32 cellular contexts compared by ENCODE assay signal in genomic region chr9:127273350-127273749, GRCh38.
"Had no signal": no experiment of that assay in that cellular context is flagged by ENCODE, and none has a peak within 500 bp of the region (broad histone marks: within the 10 kb centered on the region; RNA-seq: fewer than 3 reads in every experiment).

No MANE protein-coding gene starts in this region.

- DNase-seq: activated B cell treated with CpG ODN at 0.5 μM for 24 hours; activated CD4-positive, alpha-beta T cell treated with anti-CD3 and anti-CD28 coated beads for 48 hours; activated CD4-positive, alpha-beta T cell treated with anti-CD3 and anti-CD28 coated beads, Interleukin-2, amount 50 U/mL, for 1 hour; activated CD4-positive, alpha-beta T cell treated with anti-CD3 and anti-CD28 coated beads, Interleukin-2, amount 50 U/mL, for 48 hours; activated CD8-positive, alpha-beta memory T cell treated with anti-CD3 and anti-CD28 coated beads for 24 hours; activated CD8-positive, alpha-beta T cell treated with anti-CD3 and anti-CD28 coated beads for 36 hours; activated effector memory CD4-positive, alpha-beta T cell treated with Interleukin-2 at 50 U/mL for 16 hours; activated gamma-delta T cell treated with Interleukin-2 at 50 U/mL for 16 hours; activated naive CD4-positive, alpha-beta T cell treated with anti-CD3 and anti-CD28 coated beads, Interleukin-2, amount 50 U/mL, for 16 hours; activated naive CD4-positive, alpha-beta T cell treated with Interleukin-2 at 50 U/mL for 16 hours; activated T-cell treated with anti-CD3 and anti-CD28 coated beads, Interleukin-2, amount 50 U/mL, for 4 hours; amniotic stem cell; anterior cingulate cortex; brain microvascular endothelial cell; dorsolateral prefrontal cortex; effector memory CD4-positive, alpha-beta T cell; endodermal cell; foreskin fibroblast; head of caudate nucleus; T1000; WERI-Rb-1 had no signal

- H3K9me3 Mint-ChIP-seq: activated CD8-positive, alpha-beta T cell treated with anti-CD3 and anti-CD28 coated beads for 36 hours; activated T-cell treated with anti-CD3 and anti-CD28 coated beads, Interleukin-2, amount 50 U/mL, for 4 hours; activated T-helper 17 cell treated with anti-CD3 and anti-CD28 coated beads, Interleukin-2, amount 50 U/mL, for 72 hours; central memory CD8-positive, alpha-beta T cell; dendritic cell treated with granulocyte-macrophage colony-stimulating factor and Interleukin-4, amounts not matched to agents 40 ng/mL and 50 ng/mL, for 4 days; endodermal cell had no signal

- H3K27me3 ChIP-seq: brain microvascular endothelial cell, dorsolateral prefrontal cortex had no signal

- FAIRE-seq: astrocyte, bronchial epithelial cell, frontal cortex had no signal

- H3K27ac ChIP-seq: brain microvascular endothelial cell, coronary artery, WERI-Rb-1 had no signal

- H3K4me3 ChIP-seq: coronary artery, dorsolateral prefrontal cortex had no signal

- H3K27me3 Mint-ChIP-seq: activated B cell treated with CpG ODN at 0.5 μM for 24 hours; central memory CD8-positive, alpha-beta T cell had no signal

- H3K27ac Mint-ChIP-seq: activated B cell treated with CpG ODN at 0.5 μM for 24 hours; activated CD8-positive, alpha-beta T cell treated with anti-CD3 and anti-CD28 coated beads for 36 hours; activated naive CD8-positive, alpha-beta T cell; activated T-helper 17 cell treated with anti-CD3 and anti-CD28 coated beads, Interleukin-2, amount 50 U/mL, for 72 hours; dendritic cell treated with granulocyte-macrophage colony-stimulating factor and Interleukin-4, amounts not matched to agents 40 ng/mL and 50 ng/mL, for 4 days; endodermal cell; T-helper 2 cell treated with Interferon-gamma antibody and Interleukin-4, amounts not matched to agents 5 μg/mL and 100 μg/mL, for 36 hours had no signal

- ATAC-seq: activated CD4-positive, CD25-positive, alpha-beta regulatory T cell treated with anti-CD3 and anti-CD28 coated beads, Interleukin-2, amount 50 U/mL, for 24 hours; activated CD8-positive, alpha-beta T cell treated with anti-CD3 and anti-CD28 coated beads for 36 hours; activated T-cell treated with anti-CD3 and anti-CD28 coated beads, Interleukin-2, amount 50 U/mL, for 4 hours; activated T-helper 17 cell treated with anti-CD3 and anti-CD28 coated beads, Interleukin-2, amount 50 U/mL, for 72 hours; esophagus mucosa had no signal

- H3K4me3 Mint-ChIP-seq: activated B cell treated with CpG ODN at 0.5 μM for 24 hours; activated CD8-positive, alpha-beta T cell treated with anti-CD3 and anti-CD28 coated beads for 36 hours; activated naive CD8-positive, alpha-beta T cell; activated T-cell treated with anti-CD3 and anti-CD28 coated beads, Interleukin-2, amount 50 U/mL, for 4 hours; activated T-helper 17 cell treated with anti-CD3 and anti-CD28 coated beads, Interleukin-2, amount 50 U/mL, for 72 hours; central memory CD8-positive, alpha-beta T cell; dendritic cell treated with granulocyte-macrophage colony-stimulating factor and Interleukin-4, amounts not matched to agents 40 ng/mL and 50 ng/mL, for 4 days; endodermal cell; T-helper 2 cell treated with Interferon-gamma antibody and Interleukin-4, amounts not matched to agents 5 μg/mL and 100 μg/mL, for 36 hours had no signal

- H3K36me3 ChIP-seq: brain microvascular endothelial cell had no signal

- H3K4me1 Mint-ChIP-seq: activated T-helper 17 cell treated with anti-CD3 and anti-CD28 coated beads, Interleukin-2, amount 50 U/mL, for 72 hours; central memory CD8-positive, alpha-beta T cell; endodermal cell had no signal
